8 cellular contexts compared by ENCODE assay signal in the genomic region with DNA sequence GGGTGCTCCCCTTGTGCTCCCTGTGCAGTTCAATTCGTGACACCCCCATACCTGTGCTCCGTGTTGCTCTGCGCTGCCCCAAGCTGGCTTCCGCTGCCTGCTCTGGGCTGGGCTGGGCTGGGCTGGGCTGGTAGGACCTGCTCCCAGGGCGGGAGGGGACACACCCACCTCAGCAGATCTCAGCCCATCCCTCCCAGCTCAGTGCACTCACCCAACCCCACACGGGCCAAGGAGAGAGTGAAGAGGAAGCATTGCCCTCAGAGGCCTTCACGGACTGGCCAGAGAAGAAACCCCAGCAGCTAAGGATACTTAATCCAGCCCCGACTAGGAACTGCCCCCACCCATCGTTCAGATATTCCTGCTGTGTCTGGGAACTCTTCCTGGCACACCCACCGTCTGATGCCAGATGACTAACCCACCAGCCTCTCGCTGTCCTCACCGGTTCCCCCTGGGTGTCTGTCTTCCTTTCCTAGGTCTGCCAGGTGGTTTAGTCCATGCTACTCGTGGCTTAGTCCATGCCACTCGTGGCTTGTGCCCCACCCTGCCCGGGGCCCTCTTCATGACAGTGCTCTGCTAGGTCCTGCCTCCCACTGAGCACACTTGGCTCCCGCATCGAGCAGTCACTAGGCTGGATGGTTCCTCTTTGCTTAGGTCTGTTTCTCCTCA. TPM values are rescaled to one million over a fixed set of nuclear protein-coding genes. Genes with fewer than 3 reads are reported as not detected.
A peak's percentile ranks its signal among the peaks of the same experiment; 100 is the strongest.
DNase-seq lines count a peak whose midpoint lies in the region; ATAC-seq, FAIRE-seq and TF ChIP-seq lines count a peak whose summit lies in the region.

A gene (minus strand): TSS at position 104 of the 666 bp plus-strand sequence. CDS start 14,711 bp downstream, outside the sequence.

- H3K9me3 ChIP-seq in upper lobe of left lung, result no peaks in the 10 kb centered on the region

- H3K27me3 Mint-ChIP-seq in activated CD4-positive, alpha-beta T cell treated with anti-CD3 and anti-CD28 coated beads, Interleukin-2, amount 10 ng/mL, durations not matched to agents 24 days and 14 days, result peaks cover 1% of the 10 kb centered on the region
- peaks cover under 1% of the 10 kb centered on the region for H3K27me3 Mint-ChIP-seq in activated T-helper 2 cell treated with anti-CD3 and anti-CD28 coated beads, Interferon-gamma antibody, Interleukin-2, Interleukin-4, amounts not matched to agents 10 μg/mL and 5 μg/mL and 100 μg/mL, durations not matched to agents 14 hours and 24 hours and 36 hours (ENCODE audit: low read depth)

- peak within 1 kb of the TSS; percentile 56 for H3K4me3 Mint-ChIP-seq in activated CD4-positive, alpha-beta T cell treated with anti-CD3 and anti-CD28 coated beads, Interleukin-2, amount 10 ng/mL, durations not matched to agents 24 days and 14 days
- peak within 1 kb of the TSS; percentile 61 for H3K4me3 Mint-ChIP-seq in activated T-helper 2 cell treated with anti-CD3 and anti-CD28 coated beads, Interferon-gamma antibody, Interleukin-2, Interleukin-4, amounts not matched to agents 10 μg/mL and 5 μg/mL and 100 μg/mL, durations not matched to agents 14 hours and 24 hours and 36 hours (ENCODE audit: low read depth)

- intact Hi-C loops in activated CD4-positive, alpha-beta T cell treated with anti-CD3 and anti-CD28 coated beads, Interleukin-2, amount 10 ng/mL, durations not matched to agents 24 days and 14 days (cut with micrococcal nuclease), result loop anchor here (1.0 kb wide), 2 partner anchors 19 to 27 kb away; a partner anchor contains a TSS
- intact Hi-C loops in activated T-helper 2 cell treated with anti-CD3 and anti-CD28 coated beads, Interferon-gamma antibody, Interleukin-2, Interleukin-4, amounts not matched to agents 10 μg/mL and 5 μg/mL and 100 μg/mL, durations not matched to agents 14 hours and 24 hours and 36 hours (cut with micrococcal nuclease), result loop anchor here (1.0 kb wide), 1 partner anchor 27 kb away; a partner anchor contains a TSS

- H3K9me3 Mint-ChIP-seq in activated CD4-positive, alpha-beta T cell treated with anti-CD3 and anti-CD28 coated beads, Interleukin-2, amount 10 ng/mL, durations not matched to agents 24 days and 14 days, result no peaks in the 10 kb centered on the region
- no peaks in the 10 kb centered on the region for H3K9me3 Mint-ChIP-seq in activated T-helper 2 cell treated with anti-CD3 and anti-CD28 coated beads, Interferon-gamma antibody, Interleukin-2, Interleukin-4, amounts not matched to agents 10 μg/mL and 5 μg/mL and 100 μg/mL, durations not matched to agents 14 hours and 24 hours and 36 hours

- H3K4me1 ChIP-seq in upper lobe of left lung, result peaks cover 0 to 24% (median 3%) of the 10 kb centered on the region in 4 donors

- no peak for TF ChIP-seq EP300 in upper lobe of left lung (IDR thresholded peaks at IDR 0.05)

- H3K4me1 Mint-ChIP-seq in activated CD4-positive, alpha-beta T cell treated with anti-CD3 and anti-CD28 coated beads, Interleukin-2, amount 10 ng/mL, durations not matched to agents 24 days and 14 days, result peaks cover 42% of the 10 kb centered on the region
- H3K4me1 Mint-ChIP-seq in activated T-helper 2 cell treated with anti-CD3 and anti-CD28 coated beads, Interferon-gamma antibody, Interleukin-2, Interleukin-4, amounts not matched to agents 10 μg/mL and 5 μg/mL and 100 μg/mL, durations not matched to agents 14 hours and 24 hours and 36 hours (ENCODE audit: low read depth), result peaks cover 42% of the 10 kb centered on the region

- ATAC-seq in upper lobe of left lung (ENCODE audit: low FRiP score in 2 of 2), result peak; percentile 61 to 64

- peak within 1 kb of the TSS in 2 of 4 donors; percentile 41 to 75 for H3K27ac ChIP-seq in upper lobe of left lung

- peak within 1 kb of the TSS; percentile 87 for H3K27ac Mint-ChIP-seq in activated CD4-positive, alpha-beta T cell treated with anti-CD3 and anti-CD28 coated beads, Interleukin-2, amount 10 ng/mL, durations not matched to agents 24 days and 14 days
- H3K27ac Mint-ChIP-seq in activated T-helper 2 cell treated with anti-CD3 and anti-CD28 coated beads, Interferon-gamma antibody, Interleukin-2, Interleukin-4, amounts not matched to agents 10 μg/mL and 5 μg/mL and 100 μg/mL, durations not matched to agents 14 hours and 24 hours and 36 hours, result peak within 1 kb of the TSS; percentile 82

- no peak for DNase-seq in activated CD4-positive, alpha-beta T cell treated with anti-CD3 and anti-CD28 coated beads, Interleukin-2, amount 10 ng/mL, durations not matched to agents 24 days and 14 days
- no peak for DNase-seq in activated CD4-positive, alpha-beta T cell treated with anti-CD3 and anti-CD28 coated beads for 4 hours
- DNase-seq in HTR-8/SVneo (ENCODE audit: insufficient read length, low spot score) (peak; percentile 59), kidney tubule cell (ENCODE audit: low spot score) (peak; percentile 53), upper lobe of left lung (peak; percentile 40 to 70), HuH-7 (ENCODE audit: low spot score) (no peak), SKM-1 treated with dmso at 0.1 percent for 144 hours (lab: John Stamatoyannopoulos, UW; ENCODE audit: unreplicated experiment) (no peak)
- DNase-seq in activated T-helper 2 cell treated with anti-CD3 and anti-CD28 coated beads, Interferon-gamma antibody, Interleukin-2, Interleukin-4, amounts not matched to agents 10 μg/mL and 5 μg/mL and 100 μg/mL, durations not matched to agents 14 hours and 24 hours and 36 hours (ENCODE audit: low spot score), result no peak

- H3K4me3 ChIP-seq in upper lobe of left lung, result peak within 1 kb of the TSS in 2 of 4 donors; percentile 23 to 28

- 48 to 53% methylated on average over 15 to 17 of the region's 17 CpGs for WGBS in upper lobe of left lung, 2 donors

- peak; percentile 55 for FAIRE-seq in HTR-8/SVneo (lab: Jason Lieb, UNC)

- H3K27me3 ChIP-seq in upper lobe of left lung, result no peaks in the 10 kb centered on the region

- TF ChIP-seq POLR2A in upper lobe of left lung (IDR thresholded peaks at IDR 0.05), result peak in 1 of 4 donors; percentile 15

- TF ChIP-seq CTCF in upper lobe of left lung (IDR thresholded peaks at IDR 0.05), result no peak

- H3K36me3 Mint-ChIP-seq in activated CD4-positive, alpha-beta T cell treated with anti-CD3 and anti-CD28 coated beads, Interleukin-2, amount 10 ng/mL, durations not matched to agents 24 days and 14 days (ENCODE audit: low read depth), result no peaks in the 10 kb centered on the region
- H3K36me3 Mint-ChIP-seq in activated T-helper 2 cell treated with anti-CD3 and anti-CD28 coated beads, Interferon-gamma antibody, Interleukin-2, Interleukin-4, amounts not matched to agents 10 μg/mL and 5 μg/mL and 100 μg/mL, durations not matched to agents 14 hours and 24 hours and 36 hours (ENCODE audit: low read depth), result no peaks in the 10 kb centered on the region

- H3K36me3 ChIP-seq in upper lobe of left lung, result no peaks in the 10 kb centered on the region

RNA-seq across cellular contexts. Expression of the gene that starts here (rescaled TPM):
- 3.3 and 4.2 TPM in 2 replicates for total RNA-seq in activated CD4-positive, alpha-beta T cell treated with anti-CD3 and anti-CD28 coated beads, Interleukin-2, amount 10 ng/mL, durations not matched to agents 24 days and 14 days
- 3.6 and 4.1 TPM in 2 replicates for total RNA-seq in activated T-helper 2 cell treated with anti-CD3 and anti-CD28 coated beads, Interferon-gamma antibody, Interleukin-2, Interleukin-4, amounts not matched to agents 10 μg/mL and 5 μg/mL and 100 μg/mL, durations not matched to agents 14 hours and 24 hours and 36 hours
- total RNA-seq in upper lobe of left lung, result 1 to 10 TPM; 1.3 to 4.4 (median 2.9) TPM

Comparison
In these comparisons a context has a peak if more than half of its experiments do, and no peak if none do; other contexts are left out.
1. DNase-seq: peak in HTR-8/SVneo (single experiment), kidney tubule cell (single experiment) and upper lobe of left lung (2 of 2); none in activated CD4-positive, alpha-beta T cell treated with anti-CD3 and anti-CD28 coated beads, Interleukin-2, amount 10 ng/mL, durations not matched to agents 24 days and 14 days (single experiment), activated CD4-positive, alpha-beta T cell treated with anti-CD3 and anti-CD28 coated beads for 4 hours (0 of 2), activated T-helper 2 cell treated with anti-CD3 and anti-CD28 coated beads, Interferon-gamma antibody, Interleukin-2, Interleukin-4, amounts not matched to agents 10 μg/mL and 5 μg/mL and 100 μg/mL, durations not matched to agents 14 hours and 24 hours and 36 hours (single experiment), HuH-7 (single experiment) and SKM-1 treated with dmso at 0.1 percent for 144 hours (single experiment).